In genomic region chr5:133531634-133532033, GRCh38 we compare ENCODE assay signal across 19 cellular contexts.
DNase-seq lines count a peak whose midpoint lies in the region; ATAC-seq, FAIRE-seq and TF ChIP-seq lines count a peak whose summit lies in the region.
"Had no signal": no experiment of that assay in that cellular context is flagged by ENCODE, and none has a peak within 500 bp of the region (broad histone marks: within the 10 kb centered on the region; RNA-seq: fewer than 3 reads in every experiment).

No MANE protein-coding gene starts in this region.

- TF ChIP-seq CTCF in right atrium auricular region (IDR thresholded peaks at IDR 0.05) (no peak), chondrocyte (IDR thresholded peaks at IDR 0.05) (no peak), left lung (IDR thresholded peaks at IDR 0.05) (no peak), OCI-LY7 (conservative IDR thresholded peaks at IDR 0.05; ENCODE audit: low read length) (no peak), ascending aorta (IDR thresholded peaks at IDR 0.05) (no peak)

- H3K4me2 ChIP-seq in OCI-LY7 (ENCODE audit: low read length): no peak overlapping the region

- no TSS peak for BruUV-seq in OCI-LY7 (replicated peaks; lab: Mats Ljungman, UMichigan)

- peak overlapping the region; percentile 74 for H3K27ac Mint-ChIP-seq in chondrocyte (ENCODE audit: unreplicated experiment)

- H3K4me1 ChIP-seq in right atrium auricular region (no peaks in the 10 kb centered on the region), left lung (no peaks in the 10 kb centered on the region), aorta (ENCODE audit: control insufficient read depth in 1 of 2, insufficient read depth in 2 of 2, low read length in 2 of 2) (no peaks in the 10 kb centered on the region), OCI-LY7 (ENCODE audit: insufficient read depth, low read length, poor library complexity, severe bottlenecking) (no peaks in the 10 kb centered on the region), ascending aorta (no peaks in the 10 kb centered on the region)
- H3K4me1 ChIP-seq: colonic mucosa, suprapubic skin had no signal

- H3K9me3 ChIP-seq in right atrium auricular region (no peaks in the 10 kb centered on the region), left lung (no peaks in the 10 kb centered on the region), aorta (ENCODE audit: control insufficient read depth, low read length) (no peaks in the 10 kb centered on the region), OCI-LY7 (ENCODE audit: low read length) (no peaks in the 10 kb centered on the region), ascending aorta (no peaks in the 10 kb centered on the region)
- H3K9me3 ChIP-seq: colonic mucosa, suprapubic skin had no signal

- DNase-seq in Right ventricle myocardium inferior (ENCODE audit: missing footprints) (no peak), right atrium auricular region (ENCODE audit: low spot score) (no peak), chondrocyte (ENCODE audit: low spot score) (no peak), left lung (no peak), urothelium cell line (ENCODE audit: low spot score) (peak; percentile 30), aorta (no peak), OCI-LY7 (ENCODE audit: low spot score) (no peak), ascending aorta (ENCODE audit: low spot score in 2 of 2) (no peak)
- DNase-seq: activated CD4-positive, alpha-beta T cell treated with anti-CD3 and anti-CD28 coated beads for 4 hours; activated CD8-positive, alpha-beta memory T cell treated with anti-CD3 and anti-CD28 coated beads, Interleukin-2, amount 50 U/mL, for 48 hours; activated effector memory CD4-positive, alpha-beta T cell treated with anti-CD3 and anti-CD28 coated beads, Interleukin-2, amount 50 U/mL, for 16 hours; colonic mucosa; NCI-H146; NCI-H226 had no signal

- H3K27ac ChIP-seq in right atrium auricular region (no peak overlapping the region), left lung (no peak overlapping the region), aorta (ENCODE audit: low read depth in 1 of 2, low read length in 2 of 2) (no peak overlapping the region), OCI-LY7 (ENCODE audit: low read depth, low read length, poor library complexity, severe bottlenecking) (no peak overlapping the region), ascending aorta (no peak overlapping the region)
- H3K27ac ChIP-seq: colonic mucosa, suprapubic skin had no signal

- intact Hi-C loops in Right ventricle myocardium inferior (cut with DNase I): no loop called here
- intact Hi-C loops in left lung (cut with DNase I): no loop called here
- intact Hi-C loops in aorta (cut with DNase I): no loop called here
- intact Hi-C loops in OCI-LY7 (cut with micrococcal nuclease; ENCODE audit: unreplicated experiment): no loop called here
- intact Hi-C loops in ascending aorta (cut with DNase I): no loop called here

- H4K20me1 ChIP-seq in OCI-LY7 (ENCODE audit: insufficient read depth, low read length): no peaks in the 10 kb centered on the region

- H3K27me3 ChIP-seq in right atrium auricular region (no peaks in the 10 kb centered on the region), left lung (no peaks in the 10 kb centered on the region), aorta (ENCODE audit: control insufficient read depth in 1 of 2, insufficient read depth in 2 of 2, low read length in 1 of 2) (no peaks in the 10 kb centered on the region), ascending aorta (no peaks in the 10 kb centered on the region)
- H3K27me3 ChIP-seq: colonic mucosa, suprapubic skin had no signal

- no peaks in the 10 kb centered on the region for H3K9me3 Mint-ChIP-seq in chondrocyte (ENCODE audit: low read depth)

- H3K4me3 ChIP-seq in right atrium auricular region (no peak overlapping the region), left lung (no peak overlapping the region), aorta (ENCODE audit: low read length in 2 of 2) (no peak overlapping the region), OCI-LY7 (ENCODE audit: low read depth, low read length, poor library complexity, severe bottlenecking) (no peak overlapping the region), ascending aorta (no peak overlapping the region)
- H3K4me3 ChIP-seq: colonic mucosa, suprapubic skin had no signal

- H3K36me3 Mint-ChIP-seq in chondrocyte (ENCODE audit: low read depth): no peaks in the 10 kb centered on the region

- FAIRE-seq in urothelium cell line (lab: Jason Lieb, UNC): peak; percentile 91
- FAIRE-seq: A204.1, endothelial cell of umbilical vein, RCC 7860 had no signal

- H3K36me3 ChIP-seq in right atrium auricular region: no peaks in the 10 kb centered on the region
- H3K36me3 ChIP-seq in left lung: no peaks in the 10 kb centered on the region
- no peaks in the 10 kb centered on the region for H3K36me3 ChIP-seq in aorta (ENCODE audit: control insufficient read depth in 1 of 2, insufficient read depth in 2 of 2, low read length in 1 of 2)
- H3K36me3 ChIP-seq in OCI-LY7 (ENCODE audit: insufficient read depth, low read length): no peaks in the 10 kb centered on the region
- no peaks in the 10 kb centered on the region for H3K36me3 ChIP-seq in ascending aorta
- H3K36me3 ChIP-seq: colonic mucosa, suprapubic skin had no signal

- 43 to 58% methylated on average over 5 of the region's 5 CpGs for WGBS in aorta, 2 donors

- H3K27me3 Mint-ChIP-seq in chondrocyte (ENCODE audit: low read depth): peaks cover 4% of the 10 kb centered on the region

- no peaks in the 10 kb centered on the region for H3K79me2 ChIP-seq in OCI-LY7 (ENCODE audit: insufficient read depth, low read depth, low read length)

- no peaks in the 10 kb centered on the region for H3K9me2 ChIP-seq in OCI-LY7 (ENCODE audit: insufficient read depth, low read length)

- ATAC-seq in Right ventricle myocardium inferior (peak; percentile 34), left lung (peak; percentile 24), aorta (ENCODE audit: low FRiP score) (no peak)
- ATAC-seq: left lobe of liver had no signal

- POLR2A ChIA-PET in OCI-LY7 (lab: Charles Lee): no interaction called here

- no peak overlapping the region for H3K4me3 Mint-ChIP-seq in chondrocyte (ENCODE audit: unreplicated experiment)

- CTCF ChIA-PET in OCI-LY7 (lab: Charles Lee; ENCODE audit: unreplicated experiment): no interaction called here

- peaks cover 28% of the 10 kb centered on the region for H3K4me1 Mint-ChIP-seq in chondrocyte (ENCODE audit: low read depth)

- no peak overlapping the region for H2AFZ ChIP-seq in OCI-LY7 (ENCODE audit: low read length)
